Comparison of ENCODE assay signal across 10 cellular contexts in genomic region chr15:54803139-54803808, GRCh38.
DNase-seq lines count a peak whose midpoint lies in the region; ATAC-seq and TF ChIP-seq lines count a peak whose summit lies in the region.
"Had no signal": no experiment of that assay in that cellular context is flagged by ENCODE, and none has a peak within 500 bp of the region (broad histone marks: within the 10 kb centered on the region; RNA-seq: fewer than 3 reads in every experiment).

No MANE protein-coding gene starts in this region.

- H3K4me3 ChIP-seq in right cardiac atrium (ENCODE audit: low read length), result no peak overlapping the region

- no peak for TF ChIP-seq CTCF in glutamatergic neuron (IDR thresholded peaks at IDR 0.05; ENCODE audit: partially characterized antibody, unreplicated experiment)

- peak overlapping the region; percentile 40 for H3K27ac Mint-ChIP-seq in stimulated activated memory B cell treated with anti-CD40 and anti-IgM and Interleukin-4, amounts not matched to agents 10 μg/mL and 1 μg/mL and 100 μg/mL, for 72 hours
- no peak overlapping the region for H3K27ac Mint-ChIP-seq in glutamatergic neuron (ENCODE audit: unreplicated experiment)
- H3K27ac Mint-ChIP-seq: natural killer cell treated with Interleukin-12 subunit alpha and Interleukin-12 subunit beta and Interleukin-15 and Interleukin-18, amount 100 ng/mL, for 72 hours had no signal

- peaks cover 10% of the 10 kb centered on the region for H3K4me1 Mint-ChIP-seq in stimulated activated memory B cell treated with anti-CD40 and anti-IgM and Interleukin-4, amounts not matched to agents 10 μg/mL and 1 μg/mL and 100 μg/mL, for 72 hours
- no peaks in the 10 kb centered on the region for H3K4me1 Mint-ChIP-seq in glutamatergic neuron (ENCODE audit: low read depth, unreplicated experiment)

- no peaks in the 10 kb centered on the region for H3K27me3 Mint-ChIP-seq in stimulated activated memory B cell treated with anti-CD40 and anti-IgM and Interleukin-4, amounts not matched to agents 10 μg/mL and 1 μg/mL and 100 μg/mL, for 72 hours
- H3K27me3 Mint-ChIP-seq in glutamatergic neuron (ENCODE audit: unreplicated experiment), result no peaks in the 10 kb centered on the region
- H3K27me3 Mint-ChIP-seq: natural killer cell treated with Interleukin-12 subunit alpha and Interleukin-12 subunit beta and Interleukin-15 and Interleukin-18, amount 100 ng/mL, for 72 hours had no signal

- no peaks in the 10 kb centered on the region for H3K36me3 Mint-ChIP-seq in stimulated activated memory B cell treated with anti-CD40 and anti-IgM and Interleukin-4, amounts not matched to agents 10 μg/mL and 1 μg/mL and 100 μg/mL, for 72 hours
- H3K36me3 Mint-ChIP-seq in glutamatergic neuron (ENCODE audit: unreplicated experiment), result no peaks in the 10 kb centered on the region
- H3K36me3 Mint-ChIP-seq: natural killer cell treated with Interleukin-12 subunit alpha and Interleukin-12 subunit beta and Interleukin-15 and Interleukin-18, amount 100 ng/mL, for 72 hours had no signal

- no peaks in the 10 kb centered on the region for H3K9me3 Mint-ChIP-seq in stimulated activated memory B cell treated with anti-CD40 and anti-IgM and Interleukin-4, amounts not matched to agents 10 μg/mL and 1 μg/mL and 100 μg/mL, for 72 hours
- no peaks in the 10 kb centered on the region for H3K9me3 Mint-ChIP-seq in glutamatergic neuron (ENCODE audit: unreplicated experiment)

- H3K4me1 ChIP-seq in right cardiac atrium (ENCODE audit: control insufficient read depth, insufficient read depth, low read length), result no peaks in the 10 kb centered on the region

- WGBS in right cardiac atrium, result 74% methylated on average over 4 of the region's 4 CpGs

- no peaks in the 10 kb centered on the region for H3K27me3 ChIP-seq in right cardiac atrium (ENCODE audit: control insufficient read depth, insufficient read depth)

- intact Hi-C loops in right cardiac atrium (cut with DNase I), result no loop called here

- DNase-seq in NCI-H510A treated with DMSO at 0.1 percent for 48 hours (lab: John Stamatoyannopoulos, UW), result peak; percentile 60
- no peak for DNase-seq in NCI-H510A (lab: John Stamatoyannopoulos, UW)
- DNase-seq in SK-MEL-5 (ENCODE audit: low read depth, low spot score), result peak; percentile 4
- DNase-seq in DMS 273 treated with DMSO at 0.1 percent for 48 hours (lab: John Stamatoyannopoulos, UW), result no peak
- no peak for DNase-seq in glutamatergic neuron
- no peak for DNase-seq in right cardiac atrium

- ATAC-seq in HG03378 (IDR thresholded peaks at IDR 0.05; ENCODE audit: unreplicated experiment) (peak; percentile 69), right cardiac atrium (no peak)
- no peak for ATAC-seq in stimulated activated memory B cell treated with anti-CD40 and anti-IgM and Interleukin-4, amounts not matched to agents 10 μg/mL and 1 μg/mL and 100 μg/mL, for 72 hours

- in situ Hi-C loops in SK-MEL-5 (cut with HindIII; ENCODE audit: low pct_unique_long_range_greater_than_20kb, low sequenced_read_pairs), result no loop called here

- no peak overlapping the region for H3K4me3 Mint-ChIP-seq in stimulated activated memory B cell treated with anti-CD40 and anti-IgM and Interleukin-4, amounts not matched to agents 10 μg/mL and 1 μg/mL and 100 μg/mL, for 72 hours
- H3K4me3 Mint-ChIP-seq in glutamatergic neuron (ENCODE audit: unreplicated experiment), result no peak overlapping the region
- H3K4me3 Mint-ChIP-seq: natural killer cell treated with Interleukin-12 subunit alpha and Interleukin-12 subunit beta and Interleukin-15 and Interleukin-18, amount 100 ng/mL, for 72 hours had no signal

- H3K27ac ChIP-seq in right cardiac atrium (ENCODE audit: low read length), result no peak overlapping the region
- H3K27ac ChIP-seq: VCaP had no signal

- no peaks in the 10 kb centered on the region for H3K9me3 ChIP-seq in right cardiac atrium (ENCODE audit: control insufficient read depth, low read length)

Comparison
In these comparisons a context has a peak if more than half of its experiments do, and no peak if none do; other contexts are left out.
1. DNase-seq: peak in NCI-H510A treated with DMSO at 0.1 percent for 48 hours (single experiment) and SK-MEL-5 (single experiment); none in NCI-H510A (single experiment), DMS 273 treated with DMSO at 0.1 percent for 48 hours (single experiment), glutamatergic neuron (single experiment) and right cardiac atrium (0 of 3).